Comparison of ENCODE assay signal across 30 cellular contexts in the genomic region with DNA sequence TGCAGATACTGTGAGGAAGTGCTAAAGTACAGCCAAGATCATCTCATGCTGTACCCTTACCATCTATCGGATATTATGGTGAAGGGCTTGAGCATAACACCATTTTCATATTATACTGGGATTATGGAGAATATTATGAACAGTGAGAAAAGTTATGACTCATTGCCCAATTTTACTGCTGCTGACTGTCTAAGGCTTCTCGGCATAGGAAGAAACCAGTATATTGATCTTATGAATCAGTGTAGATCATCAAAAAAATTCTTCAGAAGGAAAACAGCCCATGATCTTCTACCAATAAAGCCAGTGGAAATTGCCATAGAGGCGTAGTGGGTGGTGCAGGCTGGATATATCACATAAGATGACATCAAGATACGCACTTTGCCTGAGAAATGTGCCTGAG. TPM values are rescaled to one million over a fixed set of nuclear protein-coding genes. Genes with fewer than 3 reads are reported as not detected.
"Had no signal": no experiment of that assay in that cellular context is flagged by ENCODE, and none has a peak within 500 bp of the region (broad histone marks: within the 10 kb centered on the region; RNA-seq: fewer than 3 reads in every experiment).

No MANE protein-coding gene starts in this region.

- H3K9ac ChIP-seq: SK-N-SH had no signal

- H3K4me3 Mint-ChIP-seq: activated T-helper 17 cell treated with anti-CD3 and anti-CD28 coated beads, Interleukin-2, amount 50 U/mL, for 72 hours; dendritic cell treated with granulocyte-macrophage colony-stimulating factor and Interleukin-4, amounts not matched to agents 40 ng/mL and 50 ng/mL, for 4 days; endodermal cell; nephron progenitor cell; T-helper 17 cell had no signal

- H3K9me2 ChIP-seq: SK-N-SH had no signal

- H3K4me1 ChIP-seq: lower lobe of right lung, tibial nerve had no signal

- H3K36me3 ChIP-seq: lower lobe of right lung, ovary, right lobe of liver, tibial nerve had no signal

- H3K4me3 ChIP-seq: lower lobe of right lung, ovary, right lobe of liver, tibial nerve had no signal

- H3K27ac Mint-ChIP-seq: activated T-helper 17 cell treated with anti-CD3 and anti-CD28 coated beads, Interleukin-2, amount 50 U/mL, for 72 hours; dendritic cell treated with granulocyte-macrophage colony-stimulating factor and Interleukin-4, amounts not matched to agents 40 ng/mL and 50 ng/mL, for 4 days; endodermal cell; nephron progenitor cell; progenitor cell of endocrine pancreas; T-helper 17 cell had no signal

- H3K27me3 ChIP-seq: neutrophil, ovary, right lobe of liver, tibial nerve had no signal

- H3K4me2 ChIP-seq: SK-N-SH had no signal

- H3K27ac ChIP-seq: lower lobe of right lung, neutrophil, ovary, right lobe of liver, tibial nerve had no signal

- H3K9me3 ChIP-seq: lower lobe of right lung, neutrophil, ovary, right lobe of liver, SK-N-SH, tibial nerve had no signal

- ATAC-seq: activated T-helper 17 cell treated with anti-CD3 and anti-CD28 coated beads, Interleukin-2, amount 50 U/mL, for 72 hours; esophagus mucosa; left lobe of liver; lower lobe of right lung; right lobe of liver; T-helper 17 cell had no signal

- H3K27me3 Mint-ChIP-seq: activated T-helper 17 cell treated with anti-CD3 and anti-CD28 coated beads, Interleukin-2, amount 50 U/mL, for 72 hours; dendritic cell treated with granulocyte-macrophage colony-stimulating factor and Interleukin-4, amounts not matched to agents 40 ng/mL and 50 ng/mL, for 4 days; progenitor cell of endocrine pancreas; T-helper 17 cell had no signal

- H3K9me3 Mint-ChIP-seq: activated T-helper 17 cell treated with anti-CD3 and anti-CD28 coated beads, Interleukin-2, amount 50 U/mL, for 72 hours; dendritic cell treated with granulocyte-macrophage colony-stimulating factor and Interleukin-4, amounts not matched to agents 40 ng/mL and 50 ng/mL, for 4 days had no signal

- DNase-seq: activated CD4-positive, alpha-beta T cell treated with anti-CD3 and anti-CD28 coated beads, Interleukin-2, amount 50 U/mL, for 1 hour; activated CD4-positive, CD25-positive, alpha-beta regulatory T cell treated with anti-CD3 and anti-CD28 coated beads, Interleukin-2, amount 50 U/mL, for 72 hours; activated CD8-positive, alpha-beta memory T cell treated with anti-CD3 and anti-CD28 coated beads, Interleukin-2, amount 50 U/mL, for 4 hours; activated gamma-delta T cell treated with Interleukin-2 at 50 U/mL for 16 hours; activated T-cell treated with anti-CD3 and anti-CD28 coated beads, Interleukin-2, amount 50 U/mL, for 1 hour; amygdala; central memory CD4-positive, alpha-beta T cell; endodermal cell; hippocampal formation; lower lobe of right lung; mesenchymal stem cell; nephron progenitor cell; ovary; right lobe of liver; stimulated activated CD4-positive, alpha-beta T cell treated with anti-CD3 and anti-CD28 coated beads, Interleukin-12 subunit alpha, Interleukin-12 subunit beta, amount 100 ng/mL, for 4 hours; stimulated activated naive CD4-positive, alpha-beta T cell; SW 1271; T-helper 17 cell; T1000 had no signal

RNA-seq across cellular contexts. Expression of a gene that starts 47.7 kb away (rescaled TPM):
- total RNA-seq: esophagus mucosa, kidney epithelial cell, left lobe of liver, lower lobe of right lung, renal cortical epithelial cell, right lobe of liver, skeletal muscle tissue, tibial nerve had no signal
- polyA plus RNA-seq: SK-N-SH had no signal
